ENCODE assay signal across 8 cellular contexts in the genomic region with DNA sequence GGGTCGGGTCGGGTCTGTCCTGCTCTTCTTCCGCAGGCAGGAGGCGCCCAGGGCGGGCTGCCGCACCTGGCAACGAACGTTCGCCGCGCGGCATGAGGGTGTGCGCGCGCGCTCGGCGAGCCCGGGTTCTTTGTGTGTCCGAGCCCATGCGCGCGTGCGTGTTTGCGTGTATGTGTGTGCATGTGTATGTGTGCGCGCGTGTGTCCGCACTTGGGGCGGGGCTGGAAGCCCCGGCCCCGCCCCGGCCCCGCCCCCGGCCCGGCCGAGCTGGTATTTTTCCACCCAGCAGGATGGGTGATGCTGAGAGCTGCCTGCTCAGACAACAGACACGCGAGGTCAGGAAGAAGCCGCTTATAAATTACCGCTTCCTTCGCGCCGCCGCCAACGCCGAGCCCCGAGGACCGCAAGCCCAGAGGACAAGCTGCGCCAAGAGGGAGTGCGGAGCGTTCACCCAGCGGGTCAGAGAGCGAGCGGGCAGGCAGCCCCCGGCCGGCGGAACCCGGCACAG. TPM values are rescaled to one million over a fixed set of nuclear protein-coding genes. Genes with fewer than 3 reads are reported as not detected.
DNase-seq lines count a peak whose midpoint lies in the region; FAIRE-seq and TF ChIP-seq lines count a peak whose summit lies in the region.

A gene (plus strand): TSS at position 303 of the 508 bp plus-strand sequence. CDS start 41,029 bp downstream, outside the sequence.

- peak; percentile 97 for DNase-seq in G401 (ENCODE audit: low spot score)
- peak; percentile 82 for DNase-seq in H54 (ENCODE audit: insufficient read length, low spot score)
- DNase-seq in activated T-helper 9 cell treated with anti-CD3 and anti-CD28 coated beads, Interleukin-2, amount 50 U/mL, for 16 hours (ENCODE audit: low read depth) = peak; percentile 94
- DNase-seq in fibroblast of the aortic adventitia (ENCODE audit: low read depth) = peak; percentile 89
- DNase-seq in nephron progenitor cell = peak; percentile 93

- no peaks in the 10 kb centered on the region for H3K9me3 ChIP-seq in Loucy (ENCODE audit: insufficient read depth, low read depth, low read length)

- peaks cover 74% of the 10 kb centered on the region for H3K4me1 Mint-ChIP-seq in nephron progenitor cell
- peaks cover 42% of the 10 kb centered on the region for H3K4me1 Mint-ChIP-seq in stimulated activated naive CD8-positive, alpha-beta T cell treated with anti-CD3 and anti-CD28 coated beads, Interleukin-15, Interleukin-2, amounts not matched to agents 100 ng/mL and 50 ng/mL, for 24 hours (ENCODE audit: low read depth)

- no peaks in the 10 kb centered on the region; the same call in 1 of the 2 replicates for H3F3A ChIP-seq in Loucy (ENCODE audit: low read depth)

- peaks cover 49% of the 10 kb centered on the region for H3K4me1 ChIP-seq in Loucy (ENCODE audit: insufficient read depth, low read length, poor library complexity, severe bottlenecking)

- H3K27ac Mint-ChIP-seq in nephron progenitor cell = peak within 1 kb of the TSS; percentile 99
- H3K27ac Mint-ChIP-seq in stimulated activated naive CD8-positive, alpha-beta T cell treated with anti-CD3 and anti-CD28 coated beads, Interleukin-15, Interleukin-2, amounts not matched to agents 100 ng/mL and 50 ng/mL, for 24 hours = peak within 1 kb of the TSS; percentile 100

- TF ChIP-seq POLR2A in H54 (IDR thresholded peaks at IDR 0.05; ENCODE audit: low read depth, low read length) = peak; percentile 70
- TF ChIP-seq POLR2A in Raji (IDR thresholded peaks at IDR 0.05; ENCODE audit: insufficient read depth, low read depth, low read length) = peak; percentile 85

- H3K4me3 ChIP-seq in Loucy (ENCODE audit: low read length, poor library complexity, severe bottlenecking) (peak within 1 kb of the TSS; percentile 84), fibroblast of the aortic adventitia (ENCODE audit: low read depth, low read length) (peak within 1 kb of the TSS; percentile 94)

- peak within 1 kb of the TSS; percentile 77 for H2AFZ ChIP-seq in Loucy (ENCODE audit: low read length)

- H3K79me2 ChIP-seq in Loucy (ENCODE audit: insufficient read depth, low read length) = peaks cover 44% of the 10 kb centered on the region

- no peaks in the 10 kb centered on the region for H3K9me3 Mint-ChIP-seq in nephron progenitor cell
- no peaks in the 10 kb centered on the region for H3K9me3 Mint-ChIP-seq in stimulated activated naive CD8-positive, alpha-beta T cell treated with anti-CD3 and anti-CD28 coated beads, Interleukin-15, Interleukin-2, amounts not matched to agents 100 ng/mL and 50 ng/mL, for 24 hours

- no peaks in the 10 kb centered on the region for H3K27me3 ChIP-seq in Loucy (ENCODE audit: insufficient read depth, low read length, poor library complexity, severe bottlenecking)

- H3K27me3 Mint-ChIP-seq in nephron progenitor cell (ENCODE audit: low read depth, poor library complexity) = peaks cover 20% of the 10 kb centered on the region
- H3K27me3 Mint-ChIP-seq in stimulated activated naive CD8-positive, alpha-beta T cell treated with anti-CD3 and anti-CD28 coated beads, Interleukin-15, Interleukin-2, amounts not matched to agents 100 ng/mL and 50 ng/mL, for 24 hours = no peaks in the 10 kb centered on the region

- peaks cover 27% of the 10 kb centered on the region for H4K20me1 ChIP-seq in Loucy (ENCODE audit: insufficient read depth, low read length, poor library complexity, severe bottlenecking)

- H3K9ac ChIP-seq in Loucy (ENCODE audit: low read depth, low read length, poor library complexity, severe bottlenecking) = peak within 1 kb of the TSS; percentile 81

- in situ Hi-C loops in G401 (cut with HindIII; ENCODE audit: low sequenced_read_pairs) = no loop called here

- H3K36me3 Mint-ChIP-seq in nephron progenitor cell (ENCODE audit: low read depth) = peaks cover 7% of the 10 kb centered on the region
- peaks cover 23% of the 10 kb centered on the region for H3K36me3 Mint-ChIP-seq in stimulated activated naive CD8-positive, alpha-beta T cell treated with anti-CD3 and anti-CD28 coated beads, Interleukin-15, Interleukin-2, amounts not matched to agents 100 ng/mL and 50 ng/mL, for 24 hours (ENCODE audit: low read depth)

- peak; percentile 36; the same call in 1 of the 2 replicates for TF ChIP-seq CTCF in Loucy (conservative IDR thresholded peaks at IDR 0.05; ENCODE audit: low read length)
- peak; percentile 33 for TF ChIP-seq CTCF in fibroblast of the aortic adventitia (IDR thresholded peaks at IDR 0.05; ENCODE audit: insufficient read depth, low read length)
- no peak for TF ChIP-seq CTCF in nephron progenitor cell (IDR thresholded peaks at IDR 0.05)

- H3K4me2 ChIP-seq in Loucy (ENCODE audit: low read depth, low read length, poor library complexity, severe bottlenecking) = peak within 1 kb of the TSS; percentile 78

- H3K9me2 ChIP-seq in Loucy (replicated peaks; ENCODE audit: low read depth, low read length) = no peaks in the 10 kb centered on the region

- no peaks in the 10 kb centered on the region for H3K36me3 ChIP-seq in Loucy (ENCODE audit: insufficient read depth, low read length)

- peak within 1 kb of the TSS; percentile 100 for H3K4me3 Mint-ChIP-seq in nephron progenitor cell
- peak within 1 kb of the TSS; percentile 100 for H3K4me3 Mint-ChIP-seq in stimulated activated naive CD8-positive, alpha-beta T cell treated with anti-CD3 and anti-CD28 coated beads, Interleukin-15, Interleukin-2, amounts not matched to agents 100 ng/mL and 50 ng/mL, for 24 hours

- FAIRE-seq in H54 (lab: Jason Lieb, UNC) = no peak

RNA-seq across cellular contexts. Expression of the gene that starts here (rescaled TPM):
- total RNA-seq in G401 (2014; rRNA removed; shearing (Covaris generic)) = 20.2 and 31.2 TPM in 2 replicates
- 5.9 and 31.4 TPM in 2 replicates for total RNA-seq in fibroblast of the aortic adventitia (ENCODE audit: low replicate concordance)

Comparison
In these comparisons a context has a peak if more than half of its experiments do, and no peak if none do; other contexts are left out.
1. Peak in every context shown above with its lines: DNase-seq and H3K4me3 ChIP-seq.